ENCODE assay signal across 8 cellular contexts in the genomic region with DNA sequence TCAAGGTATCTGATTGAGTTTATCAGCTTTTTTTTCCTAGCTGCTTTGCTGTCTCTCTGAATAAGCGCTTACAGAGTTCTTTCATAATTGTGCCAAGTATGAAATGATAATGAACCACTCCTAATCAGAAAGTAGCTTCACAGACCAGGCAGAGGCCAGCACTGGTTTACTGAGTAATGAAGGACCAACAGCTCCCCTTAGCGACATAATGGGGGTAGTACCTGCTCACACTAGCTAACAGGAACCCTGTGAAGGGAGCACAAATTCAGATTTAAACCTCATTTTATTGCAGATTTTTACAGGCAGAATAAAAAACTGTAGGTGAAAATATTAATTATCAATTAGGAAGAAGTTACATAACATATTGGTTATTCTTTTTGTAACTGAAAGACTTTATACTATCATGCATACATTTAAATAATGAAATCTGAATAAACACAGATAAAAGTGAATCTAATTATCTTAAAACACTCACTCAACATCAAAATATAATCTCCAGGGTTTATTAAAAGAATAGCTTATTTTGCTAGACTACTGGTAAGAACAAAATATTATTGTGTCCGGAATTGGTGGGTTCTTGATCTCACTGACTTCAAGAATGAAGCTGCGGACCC. TPM values are rescaled to one million over a fixed set of nuclear protein-coding genes. Genes with fewer than 3 reads are reported as not detected.
DNase-seq lines count a peak whose midpoint lies in the region; ATAC-seq, FAIRE-seq and TF ChIP-seq lines count a peak whose summit lies in the region.

No MANE protein-coding gene starts in this region.

- no peak overlapping the region for H2AFZ ChIP-seq in HepG2 (ENCODE audit: low read length)

- H3K4me1 ChIP-seq in HepG2 (ENCODE audit: insufficient read depth, low read length) (no peaks in the 10 kb centered on the region), aorta (ENCODE audit: control insufficient read depth in 1 of 2, insufficient read depth in 2 of 2, low read length in 2 of 2) (no peaks in the 10 kb centered on the region)

- in situ Hi-C loops in HepG2 (cut with HindIII; ENCODE audit: extremely low pct_ligation_motif_present, low pct_unique_long_range_greater_than_20kb): loop anchor here (10.0 kb wide), 1 partner anchor 252 kb away; no protein-coding TSS in a partner anchor

- H4K20me1 ChIP-seq in HepG2 (ENCODE audit: insufficient read depth, low read length): no peaks in the 10 kb centered on the region

- intact Hi-C loops in HepG2 (cut with micrococcal nuclease; ENCODE audit: unreplicated experiment) (loop anchor here (1.0 kb wide), 1 partner anchor 155 kb away; no protein-coding TSS in a partner anchor), aorta (cut with DNase I) (loop anchor here (1.0 to 5.0 kb wide), 3 partner anchors 139 to 255 kb away; no protein-coding TSS in a partner anchor)

- POLR2A ChIA-PET in HepG2 (lab: Yijun Ruan, JAX): no interaction called here

- H3K79me2 ChIP-seq in HepG2 (ENCODE audit: insufficient read depth, low read length): no peaks in the 10 kb centered on the region

- CTCF ChIA-PET in HepG2 (lab: Yijun Ruan, JAX; ENCODE audit: low intra/inter-chr PET ratio, low total read pairs): interaction anchor here (1.3 to 1.9 kb wide), 2 partner anchors 257 to 634 kb away, joined by 3 to 13 read pairs; no protein-coding TSS in a partner anchor

- H3K9me3 ChIP-seq in HepG2 (ENCODE audit: low read length): no peaks in the 10 kb centered on the region
- H3K9me3 ChIP-seq in aorta (ENCODE audit: control insufficient read depth, low read length): no peaks in the 10 kb centered on the region

- H3K27ac ChIP-seq in HepG2 (ENCODE audit: extremely low read length, insufficient read depth, low read length) (no peak overlapping the region), aorta (ENCODE audit: low read depth in 1 of 2, low read length in 2 of 2) (no peak overlapping the region)

- no peak for TF ChIP-seq POLR2A in HepG2 (IDR thresholded peaks at IDR 0.05; ENCODE audit: insufficient read depth in 1 of 2, low read depth in 2 of 2, low read length in 2 of 2)

- WGBS in HepG2 (ENCODE audit: low lambda C conversion rate): 28% methylated on average over 4 of the region's 4 CpGs
- WGBS in aorta, 2 donors: 47 to 53% methylated on average over 4 of the region's 4 CpGs

- no peak overlapping the region for H3K4me2 ChIP-seq in HepG2 (ENCODE audit: low read depth, low read length)

- TF ChIP-seq RAD21 in HepG2 (CRISPR knock-in tag; IDR thresholded peaks at IDR 0.05): 0 out of 2 replicates have a peak, but pooled peaks have one; percentile 23

- DNase-seq in AG09309 (ENCODE audit: low read depth) (peak; percentile 63), H4 (ENCODE audit: low spot score) (peak; percentile 64), NCI-H510A treated with DMSO at 0.1 percent for 48 hours (lab: John Stamatoyannopoulos, UW) (peak; percentile 81), choroid plexus epithelial cell (ENCODE audit: low read depth) (peak; percentile 96), HepG2 (ENCODE audit: low spot score) (peak; percentile 45), aorta (no peak)

- TF ChIP-seq EP300 in HepG2 (IDR thresholded peaks at IDR 0.05; ENCODE audit: low read depth in 2 of 2, low read length in 2 of 2) (no peak), HepG2 (CRISPR knock-in tag; IDR thresholded peaks at IDR 0.05; ENCODE audit: borderline replicate concordance) (no peak)

- H3K36me3 ChIP-seq in HepG2 (replicated peaks in 1 of 2; ENCODE audit: control insufficient read depth in 1 of 2, insufficient read depth in 2 of 2, low read length in 2 of 2): no peaks in the 10 kb centered on the region
- H3K36me3 ChIP-seq in aorta (ENCODE audit: control insufficient read depth in 1 of 2, insufficient read depth in 2 of 2, low read length in 1 of 2): no peaks in the 10 kb centered on the region

- BruUV-seq in HepG2 (replicated peaks; lab: Mats Ljungman, UMichigan): no TSS peak

- no peak overlapping the region for H3K9ac ChIP-seq in HepG2 (ENCODE audit: insufficient read depth, low read depth, low read length)

- TF ChIP-seq CTCF in AG09309 (IDR thresholded peaks at IDR 0.05; ENCODE audit: control insufficient read depth, insufficient read depth, low read depth, low read length, missing control alignments) (peak; percentile 83), choroid plexus epithelial cell (conservative IDR thresholded peaks at IDR 0.05; ENCODE audit: low read depth, low read length) (peak; percentile 95), HepG2 (CRISPR knock-in tag; IDR thresholded peaks at IDR 0.05) (peak; percentile 75)

- H3K4me3 ChIP-seq in AG09309 (ENCODE audit: control insufficient read depth, low read depth, low read length): no peak overlapping the region
- H3K4me3 ChIP-seq in choroid plexus epithelial cell (ENCODE audit: low read depth, low read length): no peak overlapping the region
- H3K4me3 ChIP-seq in HepG2 (replicated peaks in 1 of 3; ENCODE audit: insufficient read depth in 1 of 3, low read depth in 2 of 3, low read length in 3 of 3): no peak overlapping the region
- no peak overlapping the region for H3K4me3 ChIP-seq in aorta (ENCODE audit: low read length in 2 of 2)

- FAIRE-seq in HepG2 (lab: Jason Lieb, UNC): peak; percentile 84

- H3K27me3 ChIP-seq in HepG2 (ENCODE audit: control insufficient read depth in 1 of 2, insufficient read depth in 2 of 2, low read length in 2 of 2) (peaks cover 0 to 4% of the 10 kb centered on the region in 2 experiments; a peak in 1 of 5 replicates), aorta (ENCODE audit: control insufficient read depth in 1 of 2, insufficient read depth in 2 of 2, low read length in 1 of 2) (no peaks in the 10 kb centered on the region)

- peak; percentile 95 for ATAC-seq in HepG2
- ATAC-seq in aorta (ENCODE audit: low FRiP score): peak; percentile 78
- ATAC-seq in HG03045 (IDR thresholded peaks at IDR 0.05; ENCODE audit: unreplicated experiment): no peak
- no peak for ATAC-seq in HG02981 (IDR thresholded peaks at IDR 0.05; ENCODE audit: unreplicated experiment)

TF ChIP-seq in HepG2, 621 proteins besides CTCF, POLR2A, EP300 and RAD21:
- peak; percentile 49; the same call in 1 of the 2 replicates for TF ChIP-seq SMC3 (IDR thresholded peaks at IDR 0.05; ENCODE audit: low read length)
- TF ChIP-seq STAG1 (CRISPR knock-in tag; IDR thresholded peaks at IDR 0.05): peak; percentile 69
- no peak for TF ChIP-seq JUND (CRISPR knock-in tag; IDR thresholded peaks at IDR 0.05)
- no peak for TF ChIP-seq TAF15 (IDR thresholded peaks at IDR 0.05; ENCODE audit: low read depth, low read length, poor library complexity, severe bottlenecking)

RNA-seq across cellular contexts. Expression of a gene that starts 53.7 kb away (rescaled TPM):
- total RNA-seq in H4 (2014; rRNA removed; shearing (Covaris generic)): not detected in 2 replicates
- total RNA-seq in HepG2 (2016; rRNA removed; fragmentation: Illumina TruSeq; extraction: Trizol) (not detected in 2 replicates), aorta (not detected)
- not detected in 2 replicates for total RNA-seq in HepG2 (2016; cell fraction: cytosol; rRNA removed; fragmentation: Illumina TruSeq; extraction: Trizol; ENCODE audit: low read depth)
- total RNA-seq in HepG2 (2016; cell fraction: insoluble cytoplasmic fraction; rRNA removed; fragmentation: Illumina TruSeq; extraction: Trizol): not detected in 2 replicates
- total RNA-seq in HepG2 (2016; cell fraction: membrane; rRNA removed; fragmentation: Illumina TruSeq; extraction: Trizol): not detected in 2 replicates
- total RNA-seq in HepG2 (2016; cell fraction: nucleus; rRNA removed; fragmentation: Illumina TruSeq; extraction: Trizol): not detected in 2 replicates
- polyA plus RNA-seq in HepG2 (2011; rRNA removed) (not detected in 2 replicates), aorta (not detected)
- polyA plus RNA-seq in HepG2 (2011; cell fraction: cytosol; rRNA removed): not detected in 2 replicates
- not detected in 2 replicates for polyA plus RNA-seq in HepG2 (2011; cell fraction: nucleus; rRNA removed)
- polyA plus RNA-seq in HepG2 (2012): not detected in 2 replicates
- not detected in 2 replicates for polyA plus RNA-seq in HepG2 (2016; cell fraction: cytosol; fragmentation: Illumina TruSeq; extraction: Trizol; ENCODE audit: low read depth)
- not detected in 2 replicates for polyA plus RNA-seq in HepG2 (2016; cell fraction: insoluble cytoplasmic fraction; fragmentation: Illumina TruSeq; extraction: Trizol; ENCODE audit: low read depth)
- not detected in 2 replicates for polyA plus RNA-seq in HepG2 (2016; cell fraction: membrane; fragmentation: Illumina TruSeq; extraction: Trizol; ENCODE audit: low read depth)
- polyA plus RNA-seq in HepG2 (2016; cell fraction: nucleus; fragmentation: Illumina TruSeq; extraction: Trizol; ENCODE audit: insufficient read depth, low read depth): not detected in 2 replicates
- polyA minus RNA-seq in HepG2 (2011; rRNA and poly(A)+ RNA removed; ENCODE audit: low replicate concordance): not detected in 2 replicates
- polyA minus RNA-seq in HepG2 (2011; cell fraction: cytosol; rRNA and poly(A)+ RNA removed): not detected in 2 replicates
- polyA minus RNA-seq in HepG2 (2011; cell fraction: nucleus; rRNA and poly(A)+ RNA removed): not detected in 2 replicates

RNA-seq across cellular contexts. Expression of a gene that starts 59.6 kb away (rescaled TPM):
- 3.2 and 4.7 TPM in 2 replicates for total RNA-seq in H4 (2014; rRNA removed; shearing (Covaris generic))
- 0.44 and 0.52 TPM in 2 replicates for total RNA-seq in HepG2 (2016; rRNA removed; fragmentation: Illumina TruSeq; extraction: Trizol)
- total RNA-seq in HepG2 (2016; cell fraction: cytosol; rRNA removed; fragmentation: Illumina TruSeq; extraction: Trizol; ENCODE audit: low read depth): 0.09 and 0.20 TPM in 2 replicates
- total RNA-seq in HepG2 (2016; cell fraction: insoluble cytoplasmic fraction; rRNA removed; fragmentation: Illumina TruSeq; extraction: Trizol): 0.28 and 0.43 TPM in 2 replicates
- 0.21 and 0.28 TPM in 2 replicates for total RNA-seq in HepG2 (2016; cell fraction: membrane; rRNA removed; fragmentation: Illumina TruSeq; extraction: Trizol)
- total RNA-seq in HepG2 (2016; cell fraction: nucleus; rRNA removed; fragmentation: Illumina TruSeq; extraction: Trizol): 0.31 and 0.44 TPM in 2 replicates
- 0.05 TPM in 2 replicates for polyA plus RNA-seq in HepG2 (2011; rRNA removed)
- polyA plus RNA-seq in HepG2 (2011; cell fraction: cytosol; rRNA removed): 0.05 and 0.10 TPM in 2 replicates
- polyA plus RNA-seq in HepG2 (2011; cell fraction: nucleus; rRNA removed): 0.13 and 0.23 TPM in 2 replicates
- polyA plus RNA-seq in HepG2 (2012): 0.25 and 0.28 TPM in 2 replicates
- 0.09 and 0.20 TPM in 2 replicates for polyA plus RNA-seq in HepG2 (2016; cell fraction: cytosol; fragmentation: Illumina TruSeq; extraction: Trizol; ENCODE audit: low read depth)
- polyA plus RNA-seq in HepG2 (2016; cell fraction: insoluble cytoplasmic fraction; fragmentation: Illumina TruSeq; extraction: Trizol; ENCODE audit: low read depth): 0.22 and 0.35 TPM in 2 replicates
- 0.06 and 0.13 TPM in 2 replicates for polyA plus RNA-seq in HepG2 (2016; cell fraction: membrane; fragmentation: Illumina TruSeq; extraction: Trizol; ENCODE audit: low read depth)
- polyA plus RNA-seq in HepG2 (2016; cell fraction: nucleus; fragmentation: Illumina TruSeq; extraction: Trizol; ENCODE audit: insufficient read depth, low read depth): 0.70 and 0.73 TPM in 2 replicates
- 0.16 and 232 TPM in 2 replicates for polyA minus RNA-seq in HepG2 (2011; rRNA and poly(A)+ RNA removed; ENCODE audit: low replicate concordance)
- 0.59 and 0.97 TPM in 2 replicates for polyA minus RNA-seq in HepG2 (2011; cell fraction: cytosol; rRNA and poly(A)+ RNA removed)
- polyA minus RNA-seq in HepG2 (2011; cell fraction: nucleus; rRNA and poly(A)+ RNA removed): 0.26 and 0.37 TPM in 2 replicates
- 1 to 10 TPM in 1 of 2 donors, under 1 TPM in 1; 0.78 to 3.1 TPM for total RNA-seq in aorta
- under 1 TPM in 1 of 2 donors, not detected in 1; 0.41 TPM for polyA plus RNA-seq in aorta

Comparison
In these comparisons a context has a peak if more than half of its experiments do, and no peak if none do; other contexts are left out.
1. DNase-seq: peak in AG09309 (single experiment), H4 (single experiment), NCI-H510A treated with DMSO at 0.1 percent for 48 hours (single experiment), choroid plexus epithelial cell (single experiment) and HepG2 (single experiment); none in aorta (0 of 2).
2. ATAC-seq: peak in HepG2 (single experiment) and aorta (single experiment); none in HG03045 (single experiment) and HG02981 (single experiment).
3. Peak in every context shown above with its lines, with median percentiles within 50 percentile points of each other: CTCF ChIP-seq.